In genomic region chr12:124938606-124939427, GRCh38 we compare ENCODE assay signal across 1 cellular context.
TF ChIP-seq lines count a peak whose summit lies in the region.

No MANE protein-coding gene starts in this region.

TF ChIP-seq in HepG2, 621 proteins besides CTCF, POLR2A, EP300 and RAD21 (continued from another document and continues in another):
- TF ChIP-seq TFAP4 (IDR thresholded peaks at IDR 0.05; ENCODE audit: borderline replicate concordance, low read depth), result no peak
- TF ChIP-seq, protein P1, sequence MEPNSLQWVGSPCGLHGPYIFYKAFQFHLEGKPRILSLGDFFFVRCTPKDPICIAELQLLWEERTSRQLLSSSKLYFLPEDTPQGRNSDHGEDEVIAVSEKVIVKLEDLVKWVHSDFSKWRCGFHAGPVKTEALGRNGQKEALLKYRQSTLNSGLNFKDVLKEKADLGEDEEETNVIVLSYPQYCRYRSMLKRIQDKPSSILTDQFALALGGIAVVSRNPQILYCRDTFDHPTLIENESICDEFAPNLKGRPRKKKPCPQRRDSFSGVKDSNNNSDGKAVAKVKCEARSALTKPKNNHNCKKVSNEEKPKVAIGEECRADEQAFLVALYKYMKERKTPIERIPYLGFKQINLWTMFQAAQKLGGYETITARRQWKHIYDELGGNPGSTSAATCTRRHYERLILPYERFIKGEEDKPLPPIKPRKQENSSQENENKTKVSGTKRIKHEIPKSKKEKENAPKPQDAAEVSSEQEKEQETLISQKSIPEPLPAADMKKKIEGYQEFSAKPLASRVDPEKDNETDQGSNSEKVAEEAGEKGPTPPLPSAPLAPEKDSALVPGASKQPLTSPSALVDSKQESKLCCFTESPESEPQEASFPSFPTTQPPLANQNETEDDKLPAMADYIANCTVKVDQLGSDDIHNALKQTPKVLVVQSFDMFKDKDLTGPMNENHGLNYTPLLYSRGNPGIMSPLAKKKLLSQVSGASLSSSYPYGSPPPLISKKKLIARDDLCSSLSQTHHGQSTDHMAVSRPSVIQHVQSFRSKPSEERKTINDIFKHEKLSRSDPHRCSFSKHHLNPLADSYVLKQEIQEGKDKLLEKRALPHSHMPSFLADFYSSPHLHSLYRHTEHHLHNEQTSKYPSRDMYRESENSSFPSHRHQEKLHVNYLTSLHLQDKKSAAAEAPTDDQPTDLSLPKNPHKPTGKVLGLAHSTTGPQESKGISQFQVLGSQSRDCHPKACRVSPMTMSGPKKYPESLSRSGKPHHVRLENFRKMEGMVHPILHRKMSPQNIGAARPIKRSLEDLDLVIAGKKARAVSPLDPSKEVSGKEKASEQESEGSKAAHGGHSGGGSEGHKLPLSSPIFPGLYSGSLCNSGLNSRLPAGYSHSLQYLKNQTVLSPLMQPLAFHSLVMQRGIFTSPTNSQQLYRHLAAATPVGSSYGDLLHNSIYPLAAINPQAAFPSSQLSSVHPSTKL (CRISPR knock-in tag; IDR thresholded peaks at IDR 0.05), result peak; percentile 21; the same call in 1 of the 2 replicates
- TF ChIP-seq ZNF549 (CRISPR knock-in tag; IDR thresholded peaks at IDR 0.05), result no peak
- TF ChIP-seq ZSCAN9 (CRISPR knock-in tag; IDR thresholded peaks at IDR 0.05; ENCODE audit: borderline replicate concordance), result no peak
- TF ChIP-seq, protein P2, sequence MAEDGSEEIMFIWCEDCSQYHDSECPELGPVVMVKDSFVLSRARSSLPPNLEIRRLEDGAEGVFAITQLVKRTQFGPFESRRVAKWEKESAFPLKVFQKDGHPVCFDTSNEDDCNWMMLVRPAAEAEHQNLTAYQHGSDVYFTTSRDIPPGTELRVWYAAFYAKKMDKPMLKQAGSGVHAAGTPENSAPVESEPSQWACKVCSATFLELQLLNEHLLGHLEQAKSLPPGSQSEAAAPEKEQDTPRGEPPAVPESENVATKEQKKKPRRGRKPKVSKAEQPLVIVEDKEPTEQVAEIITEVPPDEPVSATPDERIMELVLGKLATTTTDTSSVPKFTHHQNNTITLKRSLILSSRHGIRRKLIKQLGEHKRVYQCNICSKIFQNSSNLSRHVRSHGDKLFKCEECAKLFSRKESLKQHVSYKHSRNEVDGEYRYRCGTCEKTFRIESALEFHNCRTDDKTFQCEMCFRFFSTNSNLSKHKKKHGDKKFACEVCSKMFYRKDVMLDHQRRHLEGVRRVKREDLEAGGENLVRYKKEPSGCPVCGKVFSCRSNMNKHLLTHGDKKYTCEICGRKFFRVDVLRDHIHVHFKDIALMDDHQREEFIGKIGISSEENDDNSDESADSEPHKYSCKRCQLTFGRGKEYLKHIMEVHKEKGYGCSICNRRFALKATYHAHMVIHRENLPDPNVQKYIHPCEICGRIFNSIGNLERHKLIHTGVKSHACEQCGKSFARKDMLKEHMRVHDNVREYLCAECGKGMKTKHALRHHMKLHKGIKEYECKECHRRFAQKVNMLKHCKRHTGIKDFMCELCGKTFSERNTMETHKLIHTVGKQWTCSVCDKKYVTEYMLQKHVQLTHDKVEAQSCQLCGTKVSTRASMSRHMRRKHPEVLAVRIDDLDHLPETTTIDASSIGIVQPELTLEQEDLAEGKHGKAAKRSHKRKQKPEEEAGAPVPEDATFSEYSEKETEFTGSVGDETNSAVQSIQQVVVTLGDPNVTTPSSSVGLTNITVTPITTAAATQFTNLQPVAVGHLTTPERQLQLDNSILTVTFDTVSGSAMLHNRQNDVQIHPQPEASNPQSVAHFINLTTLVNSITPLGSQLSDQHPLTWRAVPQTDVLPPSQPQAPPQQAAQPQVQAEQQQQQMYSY (CRISPR knock-in tag; IDR thresholded peaks at IDR 0.05), result no peak
- TF ChIP-seq ZNF792 (CRISPR knock-in tag; IDR thresholded peaks at IDR 0.05), result no peak
- 0 out of 2 replicates have a peak, but pooled peaks have one; percentile 11 for TF ChIP-seq RFXAP (CRISPR knock-in tag; IDR thresholded peaks at IDR 0.05; ENCODE audit: borderline replicate concordance)
- TF ChIP-seq RFX3 (CRISPR knock-in tag; IDR thresholded peaks at IDR 0.05), result no peak
- TF ChIP-seq PHF21A (CRISPR knock-in tag; IDR thresholded peaks at IDR 0.05), result no peak
- no peak for TF ChIP-seq MAFG (CRISPR knock-in tag; IDR thresholded peaks at IDR 0.05)
- no peak for TF ChIP-seq TGIF2 (CRISPR knock-in tag; IDR thresholded peaks at IDR 0.05)
- peak; percentile 28; the same call in 1 of the 2 replicates for TF ChIP-seq FOXO1 (CRISPR knock-in tag; IDR thresholded peaks at IDR 0.05)
- no peak for TF ChIP-seq ZFP36L2 (CRISPR knock-in tag; IDR thresholded peaks at IDR 0.05)
- TF ChIP-seq, protein P3, sequence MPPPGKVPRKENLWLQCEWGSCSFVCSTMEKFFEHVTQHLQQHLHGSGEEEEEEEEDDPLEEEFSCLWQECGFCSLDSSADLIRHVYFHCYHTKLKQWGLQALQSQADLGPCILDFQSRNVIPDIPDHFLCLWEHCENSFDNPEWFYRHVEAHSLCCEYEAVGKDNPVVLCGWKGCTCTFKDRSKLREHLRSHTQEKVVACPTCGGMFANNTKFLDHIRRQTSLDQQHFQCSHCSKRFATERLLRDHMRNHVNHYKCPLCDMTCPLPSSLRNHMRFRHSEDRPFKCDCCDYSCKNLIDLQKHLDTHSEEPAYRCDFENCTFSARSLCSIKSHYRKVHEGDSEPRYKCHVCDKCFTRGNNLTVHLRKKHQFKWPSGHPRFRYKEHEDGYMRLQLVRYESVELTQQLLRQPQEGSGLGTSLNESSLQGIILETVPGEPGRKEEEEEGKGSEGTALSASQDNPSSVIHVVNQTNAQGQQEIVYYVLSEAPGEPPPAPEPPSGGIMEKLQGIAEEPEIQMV (CRISPR knock-in tag; IDR thresholded peaks at IDR 0.05; ENCODE audit: low read depth), result no peak
- no peak for TF ChIP-seq ZNF414 (CRISPR knock-in tag; IDR thresholded peaks at IDR 0.05)
- no peak for TF ChIP-seq ZNF616 (CRISPR knock-in tag; IDR thresholded peaks at IDR 0.05; ENCODE audit: low read depth)
- TF ChIP-seq CC2D1A (CRISPR knock-in tag; IDR thresholded peaks at IDR 0.05), result no peak
- TF ChIP-seq HNRNPH1 (optimal IDR thresholded peaks at IDR 0.05; ENCODE audit: low read depth, low read length), result no peak
- TF ChIP-seq DNMT3B (CRISPR knock-in tag; conservative IDR thresholded peaks at IDR 0.05), result no peak
- TF ChIP-seq ZZZ3 (CRISPR knock-in tag; IDR thresholded peaks at IDR 0.05; ENCODE audit: borderline replicate concordance), result no peak
- TF ChIP-seq, protein P4, sequence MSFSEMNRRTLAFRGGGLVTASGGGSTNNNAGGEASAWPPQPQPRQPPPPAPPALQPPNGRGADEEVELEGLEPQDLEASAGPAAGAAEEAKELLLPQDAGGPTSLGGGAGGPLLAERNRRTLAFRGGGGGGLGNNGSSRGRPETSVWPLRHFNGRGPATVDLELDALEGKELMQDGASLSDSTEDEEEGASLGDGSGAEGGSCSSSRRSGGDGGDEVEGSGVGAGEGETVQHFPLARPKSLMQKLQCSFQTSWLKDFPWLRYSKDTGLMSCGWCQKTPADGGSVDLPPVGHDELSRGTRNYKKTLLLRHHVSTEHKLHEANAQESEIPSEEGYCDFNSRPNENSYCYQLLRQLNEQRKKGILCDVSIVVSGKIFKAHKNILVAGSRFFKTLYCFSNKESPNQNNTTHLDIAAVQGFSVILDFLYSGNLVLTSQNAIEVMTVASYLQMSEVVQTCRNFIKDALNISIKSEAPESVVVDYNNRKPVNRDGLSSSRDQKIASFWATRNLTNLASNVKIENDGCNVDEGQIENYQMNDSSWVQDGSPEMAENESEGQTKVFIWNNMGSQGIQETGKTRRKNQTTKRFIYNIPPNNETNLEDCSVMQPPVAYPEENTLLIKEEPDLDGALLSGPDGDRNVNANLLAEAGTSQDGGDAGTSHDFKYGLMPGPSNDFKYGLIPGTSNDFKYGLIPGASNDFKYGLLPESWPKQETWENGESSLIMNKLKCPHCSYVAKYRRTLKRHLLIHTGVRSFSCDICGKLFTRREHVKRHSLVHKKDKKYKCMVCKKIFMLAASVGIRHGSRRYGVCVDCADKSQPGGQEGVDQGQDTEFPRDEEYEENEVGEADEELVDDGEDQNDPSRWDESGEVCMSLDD (CRISPR knock-in tag; IDR thresholded peaks at IDR 0.05; ENCODE audit: borderline replicate concordance), result peak; percentile 25; the same call in 1 of the 2 replicates
- no peak for TF ChIP-seq KDM5B (CRISPR knock-in tag; IDR thresholded peaks at IDR 0.05; ENCODE audit: borderline replicate concordance)
- TF ChIP-seq SAFB2 (CRISPR knock-in tag; IDR thresholded peaks at IDR 0.05; ENCODE audit: borderline replicate concordance, low read depth), result no peak
- peak; percentile 38; the same call in 1 of the 2 replicates for TF ChIP-seq MIXL1 (CRISPR knock-in tag; IDR thresholded peaks at IDR 0.05)
- no peak for TF ChIP-seq GATAD1 (CRISPR knock-in tag; IDR thresholded peaks at IDR 0.05)
- no peak for TF ChIP-seq SNAI1 (CRISPR knock-in tag; IDR thresholded peaks at IDR 0.05; ENCODE audit: borderline replicate concordance)
- no peak for TF ChIP-seq HMGA1 (CRISPR knock-in tag; conservative IDR thresholded peaks at IDR 0.05)
- TF ChIP-seq RBM39 (IDR thresholded peaks at IDR 0.05; ENCODE audit: low read depth, low read length, poor library complexity, severe bottlenecking), result no peak
- no peak for TF ChIP-seq XRCC5 (optimal IDR thresholded peaks at IDR 0.05; ENCODE audit: low read length)
- TF ChIP-seq TP53 (CRISPR knock-in tag; conservative IDR thresholded peaks at IDR 0.05), result peak; percentile 100
- no peak for TF ChIP-seq TSC22D2 (CRISPR knock-in tag; IDR thresholded peaks at IDR 0.05; ENCODE audit: borderline replicate concordance)
- no peak for TF ChIP-seq KLF16 (CRISPR knock-in tag; IDR thresholded peaks at IDR 0.05)
- TF ChIP-seq KLF6 (CRISPR knock-in tag; IDR thresholded peaks at IDR 0.05), result no peak
- no peak for TF ChIP-seq NR2F2 (IDR thresholded peaks at IDR 0.05; ENCODE audit: borderline replicate concordance, low read depth)
- no peak for TF ChIP-seq TFDP1 (CRISPR knock-in tag; IDR thresholded peaks at IDR 0.05; ENCODE audit: borderline replicate concordance)
- no peak for TF ChIP-seq RNF219 (CRISPR knock-in tag; IDR thresholded peaks at IDR 0.05)
- TF ChIP-seq, protein P5, sequence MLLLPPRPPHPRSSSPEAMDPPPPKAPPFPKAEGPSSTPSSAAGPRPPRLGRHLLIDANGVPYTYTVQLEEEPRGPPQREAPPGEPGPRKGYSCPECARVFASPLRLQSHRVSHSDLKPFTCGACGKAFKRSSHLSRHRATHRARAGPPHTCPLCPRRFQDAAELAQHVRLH (CRISPR knock-in tag; IDR thresholded peaks at IDR 0.05; ENCODE audit: borderline replicate concordance, low read depth), result no peak
- no peak for TF ChIP-seq TBP (CRISPR knock-in tag; IDR thresholded peaks at IDR 0.05)
- TF ChIP-seq JUND (CRISPR knock-in tag; IDR thresholded peaks at IDR 0.05), result no peak
